In the genomic region with DNA sequence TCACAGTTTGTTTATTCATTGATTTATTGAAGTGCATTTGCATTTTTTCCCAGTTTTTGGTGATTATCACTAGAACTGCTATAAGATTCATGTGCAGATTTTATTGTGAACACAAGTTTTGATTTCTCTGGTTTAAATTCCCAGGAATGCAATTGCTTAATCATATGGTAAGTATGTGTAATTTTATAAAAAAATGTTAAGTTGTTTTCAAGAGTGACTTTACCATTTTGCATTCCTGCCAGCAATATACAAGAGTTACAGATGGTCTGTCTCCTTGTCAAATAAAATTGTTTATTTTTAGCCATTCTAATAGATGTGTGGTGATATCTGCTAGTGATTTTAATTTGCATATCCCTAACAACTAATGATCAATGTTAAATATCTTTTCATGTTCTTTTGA, we compare ENCODE assay signal across 19 cellular contexts.
DNase-seq lines count a peak whose midpoint lies in the region; ATAC-seq, FAIRE-seq and TF ChIP-seq lines count a peak whose summit lies in the region.
"Had no signal": no experiment of that assay in that cellular context is flagged by ENCODE, and none has a peak within 500 bp of the region (broad histone marks: within the 10 kb centered on the region; RNA-seq: fewer than 3 reads in every experiment).

No MANE protein-coding gene starts in this region.

- H3K9me3 ChIP-seq in GM23248 (ENCODE audit: low read depth), result peaks cover 4% of the 10 kb centered on the region
- H3K9me3 ChIP-seq in HepG2 (ENCODE audit: low read length), result peaks cover 54% of the 10 kb centered on the region

- CTCF ChIA-PET in HepG2 (lab: Yijun Ruan, JAX; ENCODE audit: low intra/inter-chr PET ratio, low total read pairs), result no interaction called here

- no peaks in the 10 kb centered on the region for H3K36me3 ChIP-seq in GM23248 (ENCODE audit: low read depth)
- H3K36me3 ChIP-seq in HepG2 (replicated peaks in 1 of 2; ENCODE audit: control insufficient read depth in 1 of 2, insufficient read depth in 2 of 2, low read length in 2 of 2), result no peaks in the 10 kb centered on the region

- in situ Hi-C loops in GM23248 (cut with MboI), result no loop called here
- in situ Hi-C loops in HepG2 (cut with HindIII; ENCODE audit: extremely low pct_ligation_motif_present, low pct_unique_long_range_greater_than_20kb), result no loop called here

- TF ChIP-seq CTCF in HepG2 (CRISPR knock-in tag; IDR thresholded peaks at IDR 0.05), result no peak

- TF ChIP-seq POLR2A in HepG2 (IDR thresholded peaks at IDR 0.05; ENCODE audit: insufficient read depth in 1 of 2, low read depth in 2 of 2, low read length in 2 of 2), result no peak

- H3F3A ChIP-seq in GM23248 (ENCODE audit: insufficient read depth), result no peaks in the 10 kb centered on the region

- H3K27me3 ChIP-seq in GM23248 (replicated peaks; ENCODE audit: insufficient read depth), result no peaks in the 10 kb centered on the region
- H3K27me3 ChIP-seq in HepG2 (ENCODE audit: control insufficient read depth in 1 of 2, insufficient read depth in 2 of 2, low read length in 2 of 2), result no peaks in the 10 kb centered on the region

- H3K27ac ChIP-seq in GM23248, result no peak overlapping the region
- H3K27ac ChIP-seq in HepG2 (ENCODE audit: extremely low read length, insufficient read depth, low read length), result no peak overlapping the region
- H3K27ac ChIP-seq: C4-2B had no signal

- POLR2A ChIA-PET in HepG2 (lab: Yijun Ruan, JAX), result no interaction called here

- intact Hi-C loops in HepG2 (cut with micrococcal nuclease; ENCODE audit: unreplicated experiment), result no loop called here

- no peak overlapping the region for H3K9ac ChIP-seq in GM23248
- no peak overlapping the region for H3K9ac ChIP-seq in HepG2 (ENCODE audit: insufficient read depth, low read depth, low read length)

- no peak overlapping the region for H3K4me2 ChIP-seq in GM23248 (ENCODE audit: unreplicated experiment)
- H3K4me2 ChIP-seq in HepG2 (ENCODE audit: low read depth, low read length), result no peak overlapping the region

- H3K4me3 ChIP-seq in GM23248 (no peak overlapping the region), HepG2 (replicated peaks in 1 of 3; ENCODE audit: insufficient read depth in 1 of 3, low read depth in 2 of 3, low read length in 3 of 3) (no peak overlapping the region)
- H3K4me3 ChIP-seq: K562 had no signal

- ATAC-seq in GM19328 (IDR thresholded peaks at IDR 0.05; ENCODE audit: unreplicated experiment), result no peak
- no peak for ATAC-seq in HepG2
- ATAC-seq in GM19467 (IDR thresholded peaks at IDR 0.05; ENCODE audit: unreplicated experiment), result no peak
- no peak for ATAC-seq in GM21576 (IDR thresholded peaks at IDR 0.05; ENCODE audit: unreplicated experiment)
- ATAC-seq: K562 had no signal

- H2AFZ ChIP-seq in GM23248 (no peak overlapping the region), HepG2 (ENCODE audit: low read length) (no peak overlapping the region)

- H3K79me2 ChIP-seq in GM23248 (ENCODE audit: insufficient read depth), result no peaks in the 10 kb centered on the region
- no peaks in the 10 kb centered on the region for H3K79me2 ChIP-seq in HepG2 (ENCODE audit: insufficient read depth, low read length)

- TF ChIP-seq EP300 in HepG2 (IDR thresholded peaks at IDR 0.05; ENCODE audit: low read depth in 2 of 2, low read length in 2 of 2) (no peak), HepG2 (CRISPR knock-in tag; IDR thresholded peaks at IDR 0.05; ENCODE audit: borderline replicate concordance) (no peak)

- FAIRE-seq in HepG2 (lab: Jason Lieb, UNC), result no peak
- FAIRE-seq: GM12892, H1, K562 had no signal

- TF ChIP-seq RAD21 in HepG2 (CRISPR knock-in tag; IDR thresholded peaks at IDR 0.05), result no peak

- no peaks in the 10 kb centered on the region for H3K9me2 ChIP-seq in GM23248 (ENCODE audit: insufficient read depth)

- DNase-seq in EH (ENCODE audit: low read depth), result peak; percentile 1
- DNase-seq in GM23248, result peak; percentile 41
- peak; percentile 3 for DNase-seq in amniotic epithelial cell (ENCODE audit: low read depth)
- peak; percentile 8 for DNase-seq in iris pigment epithelial cell (ENCODE audit: low read depth)
- DNase-seq in HepG2 (ENCODE audit: low spot score), result no peak
- DNase-seq: AML-193; CD4-positive, alpha-beta T cell; DMS153; DMS79; GF-D8; H9; IMR-90 had no signal

- BruUV-seq in HepG2 (replicated peaks; lab: Mats Ljungman, UMichigan), result no TSS peak

- H4K20me1 ChIP-seq in GM23248 (ENCODE audit: insufficient read depth) (no peaks in the 10 kb centered on the region), HepG2 (ENCODE audit: insufficient read depth, low read length) (no peaks in the 10 kb centered on the region)

- no peaks in the 10 kb centered on the region for H3K4me1 ChIP-seq in GM23248 (ENCODE audit: insufficient read depth)
- no peaks in the 10 kb centered on the region for H3K4me1 ChIP-seq in HepG2 (ENCODE audit: insufficient read depth, low read length)

TF ChIP-seq in HepG2, 621 proteins besides CTCF, POLR2A, EP300 and RAD21:
- TF ChIP-seq TBL1XR1 (IDR thresholded peaks at IDR 0.05; ENCODE audit: borderline replicate concordance, low read length, partially characterized antibody) (no peak), SRY (CRISPR knock-in tag; IDR thresholded peaks at IDR 0.05) (no peak), ZBTB34 (CRISPR knock-in tag; IDR thresholded peaks at IDR 0.05) (no peak), PITX1 (CRISPR knock-in tag; IDR thresholded peaks at IDR 0.05) (no peak), TCF7 (IDR thresholded peaks at IDR 0.05; ENCODE audit: low read depth) (no peak), ZC3H4 (CRISPR knock-in tag; IDR thresholded peaks at IDR 0.05; ENCODE audit: borderline replicate concordance) (no peak), TMF1 (CRISPR knock-in tag; IDR thresholded peaks at IDR 0.05; ENCODE audit: low read depth) (no peak), ZNF160 (CRISPR knock-in tag; IDR thresholded peaks at IDR 0.05) (no peak), MTF1 (CRISPR knock-in tag; IDR thresholded peaks at IDR 0.05) (no peak), ZNF800 (CRISPR knock-in tag; IDR thresholded peaks at IDR 0.05) (no peak), ZNF343 (CRISPR knock-in tag; IDR thresholded peaks at IDR 0.05) (no peak), ZNF567 (CRISPR knock-in tag; IDR thresholded peaks at IDR 0.05; ENCODE audit: borderline replicate concordance) (no peak), PCBP2 (optimal IDR thresholded peaks at IDR 0.05; ENCODE audit: low read depth, low read length, poor library complexity, severe bottlenecking) (no peak), ZNF570 (CRISPR knock-in tag; IDR thresholded peaks at IDR 0.05; ENCODE audit: borderline replicate concordance) (no peak), DZIP1 (CRISPR knock-in tag; IDR thresholded peaks at IDR 0.05) (no peak), RFXAP (CRISPR knock-in tag; IDR thresholded peaks at IDR 0.05; ENCODE audit: borderline replicate concordance) (no peak), ZNF205 (CRISPR knock-in tag; IDR thresholded peaks at IDR 0.05) (no peak)
- TF ChIP-seq, protein P1, sequence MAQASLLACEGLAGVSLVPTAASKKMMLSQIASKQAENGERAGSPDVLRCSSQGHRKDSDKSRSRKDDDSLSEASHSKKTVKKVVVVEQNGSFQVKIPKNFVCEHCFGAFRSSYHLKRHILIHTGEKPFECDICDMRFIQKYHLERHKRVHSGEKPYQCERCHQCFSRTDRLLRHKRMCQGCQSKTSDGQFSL (CRISPR knock-in tag; IDR thresholded peaks at IDR 0.05), result no peak
